ENCODE assay signal across 2 cellular contexts in the genomic region with DNA sequence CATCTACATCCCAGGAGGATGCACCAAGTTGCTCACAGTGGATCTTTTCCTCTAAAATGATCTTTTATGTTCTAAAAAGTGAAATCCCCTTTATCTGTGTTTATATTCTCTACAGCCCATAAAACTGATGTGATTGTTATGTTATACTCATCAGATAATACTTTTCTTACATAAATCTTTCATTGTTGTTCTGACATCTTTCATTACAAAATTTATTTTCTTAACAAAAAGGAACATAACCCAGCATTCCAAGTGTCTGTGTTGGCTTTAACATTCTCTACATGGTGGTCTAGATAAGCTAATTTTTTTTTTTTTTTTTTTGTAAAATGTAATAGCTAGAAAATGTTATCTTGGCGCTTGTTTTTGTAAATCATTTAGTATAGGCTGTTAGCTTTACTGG.
TF ChIP-seq lines count a peak whose summit lies in the region.

No MANE protein-coding gene starts in this region.

TF ChIP-seq in A549, 52 proteins besides CTCF, POLR2A, EP300 and RAD21:
- TF ChIP-seq MYC (IDR thresholded peaks at IDR 0.05; ENCODE audit: borderline replicate concordance, low read length) (no peak), HEYL (CRISPR knock-in tag; IDR thresholded peaks at IDR 0.05) (no peak), CHD2 (IDR thresholded peaks at IDR 0.05; ENCODE audit: low read length, partially characterized antibody) (no peak), EHF (CRISPR knock-in tag; IDR thresholded peaks at IDR 0.05) (no peak), GATA3 (IDR thresholded peaks at IDR 0.05; ENCODE audit: borderline replicate concordance) (no peak), NPAS2 (CRISPR knock-in tag; IDR thresholded peaks at IDR 0.05; ENCODE audit: borderline replicate concordance) (no peak), ZSCAN20 (CRISPR knock-in tag; IDR thresholded peaks at IDR 0.05) (no peak), FOSB (CRISPR knock-in tag; IDR thresholded peaks at IDR 0.05) (no peak), TP53 (CRISPR knock-in tag; IDR thresholded peaks at IDR 0.05) (no peak), TFCP2L1 (CRISPR knock-in tag; IDR thresholded peaks at IDR 0.05) (no peak), MAFK (IDR thresholded peaks at IDR 0.05; ENCODE audit: partially characterized antibody) (no peak)
- TF ChIP-seq, protein P1, sequence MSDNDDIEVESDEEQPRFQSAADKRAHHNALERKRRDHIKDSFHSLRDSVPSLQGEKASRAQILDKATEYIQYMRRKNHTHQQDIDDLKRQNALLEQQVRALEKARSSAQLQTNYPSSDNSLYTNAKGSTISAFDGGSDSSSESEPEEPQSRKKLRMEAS (IDR thresholded peaks at IDR 0.05), result no peak

TF ChIP-seq in endothelial cell of umbilical vein, 7 proteins besides CTCF, POLR2A, EP300 and RAD21:
- TF ChIP-seq, protein P1 (IDR thresholded peaks at IDR 0.05; ENCODE audit: insufficient read depth, insufficient read length), result no peak
- TF ChIP-seq GATA2 (IDR thresholded peaks at IDR 0.05; ENCODE audit: insufficient read depth, insufficient read length, low read depth, low read length), result no peak
- TF ChIP-seq MYC (IDR thresholded peaks at IDR 0.05; ENCODE audit: low read depth, low read length), result no peak
- TF ChIP-seq JUN (IDR thresholded peaks at IDR 0.05; ENCODE audit: borderline replicate concordance, insufficient read depth, insufficient read length, low read depth), result no peak
- no peak for TF ChIP-seq FOS (IDR thresholded peaks at IDR 0.05; ENCODE audit: borderline replicate concordance, insufficient read depth, low read length)
- no peak for TF ChIP-seq POLR2AphosphoS5 (IDR thresholded peaks at IDR 0.05; ENCODE audit: insufficient read depth, low read depth, low read length)
- no peak for TF ChIP-seq EZH2 (IDR thresholded peaks at IDR 0.05; ENCODE audit: borderline replicate concordance, low read depth, low read length, severe bottlenecking)
